In the genomic region with DNA sequence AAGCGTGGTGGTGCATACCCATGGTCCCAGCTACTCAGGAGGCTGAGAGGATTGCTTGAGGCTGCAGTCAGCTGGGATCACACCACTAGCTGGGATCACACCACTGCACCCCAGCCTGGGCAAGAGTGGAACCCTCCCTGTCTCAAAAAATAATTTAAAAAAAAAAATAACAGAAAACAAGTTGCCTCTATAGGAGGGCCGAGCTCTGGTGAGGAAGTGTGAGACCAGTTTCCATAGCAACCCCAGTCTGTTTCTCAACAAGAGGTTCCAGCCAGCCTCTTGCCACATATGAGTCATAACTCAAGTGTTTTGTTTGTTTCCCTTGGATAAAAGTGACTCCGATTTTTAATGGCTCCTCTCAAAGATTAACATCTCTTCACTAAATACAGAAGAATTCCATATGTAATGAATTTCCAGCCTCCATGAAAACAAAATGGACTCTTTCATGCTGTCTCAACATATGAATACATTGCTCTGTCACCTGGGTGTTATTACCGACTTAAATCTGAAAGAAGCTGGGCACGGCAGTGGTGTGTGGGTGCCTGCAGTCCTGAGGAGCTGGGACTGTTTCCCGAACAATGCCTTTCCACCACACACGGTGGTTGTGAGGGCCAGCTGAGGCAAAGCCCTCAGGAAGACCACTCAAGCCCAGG, we compare ENCODE assay signal across 8 cellular contexts. TPM values are rescaled to one million over a fixed set of nuclear protein-coding genes. Genes with fewer than 3 reads are reported as not detected.
A peak's percentile ranks its signal among the peaks of the same experiment; 100 is the strongest.
DNase-seq lines count a peak whose midpoint lies in the region; ATAC-seq and TF ChIP-seq lines count a peak whose summit lies in the region.

No MANE protein-coding gene starts in this region.

- ATAC-seq in GM18867 (IDR thresholded peaks at IDR 0.05; ENCODE audit: unreplicated experiment) (peak; percentile 95), HG03064 (IDR thresholded peaks at IDR 0.05; ENCODE audit: low read depth, unreplicated experiment) (peak; percentile 89)

- H3K27me3 ChIP-seq in duodenal mucosa (ENCODE audit: control insufficient read depth in 1 of 2, insufficient read depth in 2 of 2, low read length in 2 of 2): no peaks in the 10 kb centered on the region

- H3K9me3 Mint-ChIP-seq in activated CD4-positive, alpha-beta T cell treated with anti-CD3 and anti-CD28 coated beads, Interleukin-2, amount 10 ng/mL, durations not matched to agents 24 days and 14 days: no peaks in the 10 kb centered on the region

- no peak for TF ChIP-seq CTCF in AG09309 (IDR thresholded peaks at IDR 0.05; ENCODE audit: control insufficient read depth, insufficient read depth, low read depth, low read length, missing control alignments)

- H3K36me3 ChIP-seq in duodenal mucosa (ENCODE audit: control insufficient read depth in 1 of 2, insufficient read depth in 2 of 2, low read length in 2 of 2): peaks cover 40 to 63% of the 10 kb centered on the region in 2 donors

- H3K9ac ChIP-seq in duodenal mucosa (ENCODE audit: low read depth in 1 of 2, low read length in 2 of 2): peak overlapping the region; percentile 22 to 45

- H3K4me3 Mint-ChIP-seq in activated CD4-positive, alpha-beta T cell treated with anti-CD3 and anti-CD28 coated beads, Interleukin-2, amount 10 ng/mL, durations not matched to agents 24 days and 14 days: peak overlapping the region; percentile 78

- DNase-seq in AG09309 (ENCODE audit: low read depth): peak; percentile 99
- DNase-seq in NCI-H2227 (lab: John Stamatoyannopoulos, UW; ENCODE audit: unreplicated experiment): peak; percentile 83
- peak; percentile 93 for DNase-seq in activated CD4-positive, alpha-beta T cell treated with anti-CD3 and anti-CD28 coated beads, Interleukin-2, amount 10 ng/mL, durations not matched to agents 24 days and 14 days
- peak; percentile 93 to 99 for DNase-seq in lung microvascular endothelial cell (ENCODE audit: low read depth in 2 of 2)
- DNase-seq in stimulated activated CD8-positive, alpha-beta memory T cell treated with anti-CD3 and anti-CD28 coated beads, Interleukin-4, amount 100 ng/mL, for 48 hours: peak; percentile 63

- peak overlapping the region; percentile 86 for H3K27ac ChIP-seq in duodenal mucosa (ENCODE audit: low read depth, low read length)

- intact Hi-C loops in activated CD4-positive, alpha-beta T cell treated with anti-CD3 and anti-CD28 coated beads, Interleukin-2, amount 10 ng/mL, durations not matched to agents 24 days and 14 days (cut with micrococcal nuclease): loop anchor here (1.0 to 5.0 kb wide), 4 partner anchors 19 to 288 kb away; a partner anchor contains a TSS

- H3K9me3 ChIP-seq in duodenal mucosa (ENCODE audit: control insufficient read depth in 1 of 2, low read length in 2 of 2): no peaks in the 10 kb centered on the region

- H3K4me3 ChIP-seq in AG09309 (ENCODE audit: control insufficient read depth, low read depth, low read length): peak overlapping the region; percentile 11; the same call in 1 of the 2 replicates
- H3K4me3 ChIP-seq in duodenal mucosa (ENCODE audit: low read depth in 1 of 2, low read length in 2 of 2): peak overlapping the region; percentile 38 to 55

- peaks cover 30% of the 10 kb centered on the region for H3K4me1 Mint-ChIP-seq in activated CD4-positive, alpha-beta T cell treated with anti-CD3 and anti-CD28 coated beads, Interleukin-2, amount 10 ng/mL, durations not matched to agents 24 days and 14 days

- H3K27me3 Mint-ChIP-seq in activated CD4-positive, alpha-beta T cell treated with anti-CD3 and anti-CD28 coated beads, Interleukin-2, amount 10 ng/mL, durations not matched to agents 24 days and 14 days: no peaks in the 10 kb centered on the region

- peaks cover 19 to 27% of the 10 kb centered on the region in 2 donors for H3K4me1 ChIP-seq in duodenal mucosa (ENCODE audit: control insufficient read depth in 1 of 2, insufficient read depth in 2 of 2, low read length in 2 of 2)

- H3K27ac Mint-ChIP-seq in activated CD4-positive, alpha-beta T cell treated with anti-CD3 and anti-CD28 coated beads, Interleukin-2, amount 10 ng/mL, durations not matched to agents 24 days and 14 days: peak overlapping the region; percentile 94

- peaks cover 55% of the 10 kb centered on the region for H3K36me3 Mint-ChIP-seq in activated CD4-positive, alpha-beta T cell treated with anti-CD3 and anti-CD28 coated beads, Interleukin-2, amount 10 ng/mL, durations not matched to agents 24 days and 14 days (ENCODE audit: low read depth)

RNA-seq across cellular contexts. Expression of a gene that starts 19.7 kb away (rescaled TPM):
- 38.7 and 39.4 TPM in 2 replicates for total RNA-seq in activated CD4-positive, alpha-beta T cell treated with anti-CD3 and anti-CD28 coated beads, Interleukin-2, amount 10 ng/mL, durations not matched to agents 24 days and 14 days
- total RNA-seq in lung microvascular endothelial cell: 54.9 and 87.3 TPM in 2 replicates

RNA-seq across cellular contexts. Expression of a gene that starts 19.9 kb away (rescaled TPM):
- 27.7 and 29.6 TPM in 2 replicates for total RNA-seq in activated CD4-positive, alpha-beta T cell treated with anti-CD3 and anti-CD28 coated beads, Interleukin-2, amount 10 ng/mL, durations not matched to agents 24 days and 14 days
- total RNA-seq in lung microvascular endothelial cell: 9.6 and 13.1 TPM in 2 replicates

RNA-seq across cellular contexts. Expression of a gene that starts 33.9 kb away (rescaled TPM):
- 29.7 and 32.3 TPM in 2 replicates for total RNA-seq in activated CD4-positive, alpha-beta T cell treated with anti-CD3 and anti-CD28 coated beads, Interleukin-2, amount 10 ng/mL, durations not matched to agents 24 days and 14 days
- 26.0 and 31.6 TPM in 2 replicates for total RNA-seq in lung microvascular endothelial cell

RNA-seq across cellular contexts. Expression of a gene that starts 34.1 kb away (rescaled TPM):
- 17.4 and 18.0 TPM in 2 replicates for total RNA-seq in activated CD4-positive, alpha-beta T cell treated with anti-CD3 and anti-CD28 coated beads, Interleukin-2, amount 10 ng/mL, durations not matched to agents 24 days and 14 days
- 6.0 and 7.4 TPM in 2 replicates for total RNA-seq in lung microvascular endothelial cell

Comparison
In these comparisons a context has a peak if more than half of its experiments do, and no peak if none do; other contexts are left out.
1. Peak in every context shown above with its lines: DNase-seq, ATAC-seq, H3K4me3 ChIP-seq and H3K27ac ChIP-seq.